8 cellular contexts compared by ENCODE assay signal in genomic region chr10:17229016-17229716, GRCh38. TPM values are rescaled to one million over a fixed set of nuclear protein-coding genes. Genes with fewer than 3 reads are reported as not detected.
DNase-seq lines count a peak whose midpoint lies in the region; ATAC-seq, FAIRE-seq and TF ChIP-seq lines count a peak whose summit lies in the region.

No MANE protein-coding gene starts in this region.

- peak overlapping the region in 1 of 2 donors; percentile 62 for H3K9ac ChIP-seq in liver (ENCODE audit: low read depth in 1 of 2, low read length in 2 of 2)
- no peak overlapping the region for H3K9ac ChIP-seq in HepG2 (ENCODE audit: insufficient read depth, low read depth, low read length)
- peak overlapping the region; percentile 84 for H3K9ac ChIP-seq in HUES48 (ENCODE audit: low read depth, low read length)

- intact Hi-C loops in HepG2 (cut with micrococcal nuclease; ENCODE audit: unreplicated experiment) = no loop called here
- intact Hi-C loops in left colon (cut with DNase I, micrococcal nuclease) = no loop called here

- H2AFZ ChIP-seq in HepG2 (ENCODE audit: low read length) = no peak overlapping the region

- BruUV-seq in HepG2 (replicated peaks; lab: Mats Ljungman, UMichigan) = no TSS peak

- H3K27ac ChIP-seq in liver (ENCODE audit: low read depth in 1 of 2, low read length in 2 of 2) = peak overlapping the region; percentile 97
- H3K27ac ChIP-seq in HepG2 (ENCODE audit: extremely low read length, insufficient read depth, low read length) = no peak overlapping the region
- peak overlapping the region; percentile 95 for H3K27ac ChIP-seq in HUES48 (ENCODE audit: low read depth, low read length)

- H3K4me3 ChIP-seq in liver (ENCODE audit: low read depth in 1 of 3, low read length in 3 of 3) = peak overlapping the region; percentile 57 to 66 (median 66)
- no peak overlapping the region for H3K4me3 ChIP-seq in HepG2 (replicated peaks in 1 of 3; ENCODE audit: insufficient read depth in 1 of 3, low read depth in 2 of 3, low read length in 3 of 3)
- H3K4me3 ChIP-seq in HUES48 (ENCODE audit: low read depth, low read length) = peak overlapping the region; percentile 77

- no peak for TF ChIP-seq EP300 in HepG2 (IDR thresholded peaks at IDR 0.05; ENCODE audit: low read depth in 2 of 2, low read length in 2 of 2)
- TF ChIP-seq EP300 in HepG2 (CRISPR knock-in tag; IDR thresholded peaks at IDR 0.05; ENCODE audit: borderline replicate concordance) = no peak

- no peak for FAIRE-seq in HepG2 (lab: Jason Lieb, UNC)

- DNase-seq in HepG2 (ENCODE audit: low spot score) = no peak
- peak; percentile 29 to 64 (median 48) for DNase-seq in activated CD4-positive, CD25-positive, alpha-beta regulatory T cell (lab: John Stamatoyannopoulos, UW)
- DNase-seq in central memory CD4-positive, alpha-beta T cell = peak; percentile 77
- peak; percentile 79 to 82 for DNase-seq in left colon
- peak; percentile 58 for DNase-seq in stimulated activated CD4-positive, alpha-beta T cell treated with anti-CD3 and anti-CD28 coated beads, Interleukin-4, amount 100 ng/mL, for 1 hour
- no peak for DNase-seq in cerebellum (ENCODE audit: low spot score)

- WGBS in liver = 4% methylated on average over 72 of the region's 72 CpGs
- WGBS in HepG2 (ENCODE audit: low lambda C conversion rate) = 96% methylated on average over 72 of the region's 72 CpGs

- H3K36me3 ChIP-seq in liver (ENCODE audit: control insufficient read depth in 4 of 4, insufficient read depth in 3 of 4, low read depth in 1 of 4, low read length in 3 of 4) = peaks cover 0 to 2% (median under 1%) of the 10 kb centered on the region in 4 donors
- no peaks in the 10 kb centered on the region for H3K36me3 ChIP-seq in HepG2 (replicated peaks in 1 of 2; ENCODE audit: control insufficient read depth in 1 of 2, insufficient read depth in 2 of 2, low read length in 2 of 2)
- peaks cover 33% of the 10 kb centered on the region for H3K36me3 ChIP-seq in HUES48 (ENCODE audit: control insufficient read depth, insufficient read depth, low read length)

- H3K27me3 ChIP-seq in liver (ENCODE audit: control insufficient read depth in 4 of 4, insufficient read depth in 4 of 4, low read length in 3 of 4) = peaks cover 0 to 12% (median 4%) of the 10 kb centered on the region in 4 donors
- H3K27me3 ChIP-seq in HepG2 (ENCODE audit: control insufficient read depth in 1 of 2, insufficient read depth in 2 of 2, low read length in 2 of 2) = no peaks in the 10 kb centered on the region
- peaks cover 32% of the 10 kb centered on the region for H3K27me3 ChIP-seq in HUES48 (ENCODE audit: control insufficient read depth, insufficient read depth, low read length)

- in situ Hi-C loops in HepG2 (cut with HindIII; ENCODE audit: extremely low pct_ligation_motif_present, low pct_unique_long_range_greater_than_20kb) = loop anchor here (25.0 kb wide), 1 partner anchor 1367 kb away; the partner anchor contains the start of gene MINDY3

- no peak for TF ChIP-seq POLR2A in HepG2 (IDR thresholded peaks at IDR 0.05; ENCODE audit: insufficient read depth in 1 of 2, low read depth in 2 of 2, low read length in 2 of 2)

- H4K20me1 ChIP-seq in HepG2 (ENCODE audit: insufficient read depth, low read length) = no peaks in the 10 kb centered on the region

- no peak overlapping the region for H3K4me2 ChIP-seq in HepG2 (ENCODE audit: low read depth, low read length)

- no peaks in the 10 kb centered on the region for H3K79me2 ChIP-seq in HepG2 (ENCODE audit: insufficient read depth, low read length)

- ATAC-seq in HepG2 (no peak), left colon (peak; percentile 35)

- no peaks in the 10 kb centered on the region for H3K9me3 ChIP-seq in liver (ENCODE audit: control insufficient read depth in 4 of 4, low read length in 3 of 4)
- no peaks in the 10 kb centered on the region for H3K9me3 ChIP-seq in HepG2 (ENCODE audit: low read length)
- H3K9me3 ChIP-seq in HUES48 (ENCODE audit: control insufficient read depth, insufficient read depth, low read length) = no peaks in the 10 kb centered on the region

- POLR2A ChIA-PET in HepG2 (lab: Yijun Ruan, JAX) = no interaction called here

- TF ChIP-seq CTCF in liver (IDR thresholded peaks at IDR 0.05; ENCODE audit: low read depth, low read length, missing input control) (no peak), HepG2 (CRISPR knock-in tag; IDR thresholded peaks at IDR 0.05) (no peak)

- CTCF ChIA-PET in HepG2 (lab: Yijun Ruan, JAX; ENCODE audit: low intra/inter-chr PET ratio, low total read pairs) = no interaction called here

- TF ChIP-seq RAD21 in liver (IDR thresholded peaks at IDR 0.05) = no peak
- no peak for TF ChIP-seq RAD21 in HepG2 (CRISPR knock-in tag; IDR thresholded peaks at IDR 0.05)

- peaks cover 8 to 26% (median 16%) of the 10 kb centered on the region in 4 donors for H3K4me1 ChIP-seq in liver (ENCODE audit: control insufficient read depth in 4 of 4, insufficient read depth in 4 of 4, low read length in 3 of 4)
- peaks cover 17% of the 10 kb centered on the region; the same call in 1 of the 2 replicates for H3K4me1 ChIP-seq in HepG2 (ENCODE audit: insufficient read depth, low read length)
- peaks cover 16% of the 10 kb centered on the region for H3K4me1 ChIP-seq in HUES48 (ENCODE audit: control insufficient read depth, insufficient read depth, low read length)

TF ChIP-seq in liver, 16 proteins besides CTCF, POLR2A, EP300 and RAD21 (continues in another document):
- no peak for TF ChIP-seq GABPA (IDR thresholded peaks at IDR 0.05 in 1 of 2, conservative IDR thresholded peaks at IDR 0.05 in 1 of 2)
- no peak for TF ChIP-seq MAX (IDR thresholded peaks at IDR 0.05)
- peak; percentile 27 for TF ChIP-seq TAF1 (conservative IDR thresholded peaks at IDR 0.05)

TF ChIP-seq in HepG2, 621 proteins besides CTCF, POLR2A, EP300 and RAD21 (continues in another document):
- TF ChIP-seq NBN (conservative IDR thresholded peaks at IDR 0.05) = no peak
- TF ChIP-seq ZBTB3 (CRISPR knock-in tag; IDR thresholded peaks at IDR 0.05; ENCODE audit: borderline replicate concordance, low read depth) = no peak
- no peak for TF ChIP-seq NR0B2 (CRISPR knock-in tag; IDR thresholded peaks at IDR 0.05)

RNA-seq across cellular contexts. Expression of gene VIM, which starts 1.1 kb away (rescaled TPM):
- total RNA-seq in liver (100 to 1,000 TPM in 1 of 2 donors, 10 to 100 TPM in 1; 78.1 to 212 TPM), HepG2 (2016; rRNA removed; fragmentation: Illumina TruSeq; extraction: Trizol) (not detected in 2 replicates), left colon (100 to 1,000 TPM; 137 to 290 TPM), cerebellum (562 TPM)
- polyA plus RNA-seq in liver (100 to 1,000 TPM in 1 of 2 donors, 10 to 100 TPM in 1; 42.5 to 123 TPM), HepG2 (2011; rRNA removed) (not detected in 2 replicates)
- total RNA-seq in HepG2 (2016; cell fraction: cytosol; rRNA removed; fragmentation: Illumina TruSeq; extraction: Trizol; ENCODE audit: low read depth) = not detected in 2 replicates
- total RNA-seq in HepG2 (2016; cell fraction: insoluble cytoplasmic fraction; rRNA removed; fragmentation: Illumina TruSeq; extraction: Trizol) = not detected in 2 replicates
- not detected in 2 replicates for total RNA-seq in HepG2 (2016; cell fraction: membrane; rRNA removed; fragmentation: Illumina TruSeq; extraction: Trizol)
- total RNA-seq in HepG2 (2016; cell fraction: nucleus; rRNA removed; fragmentation: Illumina TruSeq; extraction: Trizol) = not detected in 2 replicates
- polyA plus RNA-seq in HepG2 (2011; cell fraction: cytosol; rRNA removed) = 0.04 and 0.12 TPM in 2 replicates
- 0.14 and 0.16 TPM in 2 replicates for polyA plus RNA-seq in HepG2 (2011; cell fraction: nucleus; rRNA removed)
- not detected in 2 replicates for polyA plus RNA-seq in HepG2 (2012)
- not detected in 2 replicates for polyA plus RNA-seq in HepG2 (2016; cell fraction: cytosol; fragmentation: Illumina TruSeq; extraction: Trizol; ENCODE audit: low read depth)
- not detected in 2 replicates for polyA plus RNA-seq in HepG2 (2016; cell fraction: insoluble cytoplasmic fraction; fragmentation: Illumina TruSeq; extraction: Trizol; ENCODE audit: low read depth)
- not detected in 2 replicates for polyA plus RNA-seq in HepG2 (2016; cell fraction: membrane; fragmentation: Illumina TruSeq; extraction: Trizol; ENCODE audit: low read depth)
- not detected in 2 replicates for polyA plus RNA-seq in HepG2 (2016; cell fraction: nucleus; fragmentation: Illumina TruSeq; extraction: Trizol; ENCODE audit: insufficient read depth, low read depth)
- 0.76 and 313 TPM in 2 replicates for polyA minus RNA-seq in HepG2 (2011; rRNA and poly(A)+ RNA removed; ENCODE audit: low replicate concordance)
- 3.5 and 6.8 TPM in 2 replicates for polyA minus RNA-seq in HepG2 (2011; cell fraction: cytosol; rRNA and poly(A)+ RNA removed)
- polyA minus RNA-seq in HepG2 (2011; cell fraction: nucleus; rRNA and poly(A)+ RNA removed) = 0.87 and 3.2 TPM in 2 replicates

RNA-seq across cellular contexts. Expression of gene TRDMT1, which starts 27.7 kb away (rescaled TPM):
- 1 to 10 TPM; 1.7 to 2.4 TPM for total RNA-seq in liver
- polyA plus RNA-seq in liver = under 1 TPM; 0.38 to 0.43 TPM
- total RNA-seq in HepG2 (2016; rRNA removed; fragmentation: Illumina TruSeq; extraction: Trizol) = 3.0 and 6.1 TPM in 2 replicates
- 4.0 and 4.8 TPM in 2 replicates for total RNA-seq in HepG2 (2016; cell fraction: cytosol; rRNA removed; fragmentation: Illumina TruSeq; extraction: Trizol; ENCODE audit: low read depth)
- 2.6 and 3.6 TPM in 2 replicates for total RNA-seq in HepG2 (2016; cell fraction: insoluble cytoplasmic fraction; rRNA removed; fragmentation: Illumina TruSeq; extraction: Trizol)
- total RNA-seq in HepG2 (2016; cell fraction: membrane; rRNA removed; fragmentation: Illumina TruSeq; extraction: Trizol) = 1.7 and 2.1 TPM in 2 replicates
- total RNA-seq in HepG2 (2016; cell fraction: nucleus; rRNA removed; fragmentation: Illumina TruSeq; extraction: Trizol) = 3.6 and 5.3 TPM in 2 replicates
- 1.3 and 2.0 TPM in 2 replicates for polyA plus RNA-seq in HepG2 (2011; rRNA removed)
- 0.54 and 6.3 TPM in 2 replicates for polyA plus RNA-seq in HepG2 (2011; cell fraction: cytosol; rRNA removed)
- polyA plus RNA-seq in HepG2 (2011; cell fraction: nucleus; rRNA removed) = 1.00 and 1.2 TPM in 2 replicates
- polyA plus RNA-seq in HepG2 (2012) = 0.95 and 1.5 TPM in 2 replicates
- polyA plus RNA-seq in HepG2 (2016; cell fraction: cytosol; fragmentation: Illumina TruSeq; extraction: Trizol; ENCODE audit: low read depth) = 0.96 and 1.3 TPM in 2 replicates
- 5.6 and 6.4 TPM in 2 replicates for polyA plus RNA-seq in HepG2 (2016; cell fraction: insoluble cytoplasmic fraction; fragmentation: Illumina TruSeq; extraction: Trizol; ENCODE audit: low read depth)
- 0.78 and 1.4 TPM in 2 replicates for polyA plus RNA-seq in HepG2 (2016; cell fraction: membrane; fragmentation: Illumina TruSeq; extraction: Trizol; ENCODE audit: low read depth)
- 3.1 and 4.0 TPM in 2 replicates for polyA plus RNA-seq in HepG2 (2016; cell fraction: nucleus; fragmentation: Illumina TruSeq; extraction: Trizol; ENCODE audit: insufficient read depth, low read depth)
- 1.6 and 2.9 TPM in 2 replicates for polyA minus RNA-seq in HepG2 (2011; rRNA and poly(A)+ RNA removed; ENCODE audit: low replicate concordance)
- polyA minus RNA-seq in HepG2 (2011; cell fraction: cytosol; rRNA and poly(A)+ RNA removed) = 1.6 and 2.6 TPM in 2 replicates
- 8.4 and 10.6 TPM in 2 replicates for polyA minus RNA-seq in HepG2 (2011; cell fraction: nucleus; rRNA and poly(A)+ RNA removed)
- total RNA-seq in left colon = 1 to 10 TPM; 4.6 to 4.9 TPM
- 36.7 TPM for total RNA-seq in cerebellum

Comparison
In these comparisons a context has a peak if more than half of its experiments do, and no peak if none do; other contexts are left out.
1. H3K4me3 ChIP-seq: peak in liver (3 of 3) and HUES48 (single experiment); none in HepG2 (0 of 3).
2. RNA of gene VIM, which starts 1.1 kb away (total RNA-seq): 562 TPM in cerebellum (single experiment), 137 to 290 TPM in left colon and 78.1 to 212 TPM in liver; not detected in HepG2; every median in the first group is over 10 times any median in the second.
3. DNase-seq: peak in activated CD4-positive, CD25-positive, alpha-beta regulatory T cell (4 of 4), central memory CD4-positive, alpha-beta T cell (single experiment), left colon (2 of 2) and stimulated activated CD4-positive, alpha-beta T cell treated with anti-CD3 and anti-CD28 coated beads, Interleukin-4, amount 100 ng/mL, for 1 hour (single experiment); none in HepG2 (single experiment) and cerebellum (single experiment).